In genomic region chr12:132103542-132104308, GRCh38 we compare ENCODE assay signal across 21 cellular contexts. TPM values are rescaled to one million over a fixed set of nuclear protein-coding genes. Genes with fewer than 3 reads are reported as not detected.
DNase-seq lines count a peak whose midpoint lies in the region; ATAC-seq, FAIRE-seq and TF ChIP-seq lines count a peak whose summit lies in the region.
"Had no signal": no experiment of that assay in that cellular context is flagged by ENCODE, and none has a peak within 500 bp of the region (broad histone marks: within the 10 kb centered on the region; RNA-seq: fewer than 3 reads in every experiment).

No MANE protein-coding gene starts in this region.

- intact Hi-C loops in body of pancreas (cut with DNase I) = no loop called here

- WGBS in body of pancreas, 2 donors = 92 to 96% methylated on average over 15 to 26 of the region's 26 CpGs

- H3K36me3 ChIP-seq in GM23338 (ENCODE audit: insufficient read depth) (0 out of 2 replicates have a peak, but pooled peaks cover 6% of the 10 kb centered on the region), body of pancreas (replicated peaks in 1 of 2; ENCODE audit: insufficient read depth in 1 of 2, low read depth in 2 of 2) (peaks cover 0 to 5% of the 10 kb centered on the region in 2 donors)

- no peaks in the 10 kb centered on the region for H3K9me3 ChIP-seq in body of pancreas
- H3K9me3 ChIP-seq: BLaER1 had no signal

- H3K27me3 Mint-ChIP-seq in GM23338 (ENCODE audit: insufficient read depth, low read depth, poor library complexity) (peaks cover 2% of the 10 kb centered on the region), osteocyte (ENCODE audit: unreplicated experiment) (no peaks in the 10 kb centered on the region)
- H3K27me3 Mint-ChIP-seq: CD8-positive, alpha-beta memory T cell had no signal

- H3K27ac ChIP-seq in GM23338 (ENCODE audit: low read depth) (no peak overlapping the region), VCaP (peak overlapping the region; percentile 63), body of pancreas (no peak overlapping the region)
- H3K27ac ChIP-seq: BLaER1, PC-9 had no signal

- DNase-seq in GM23338 (ENCODE audit: low spot score) (no peak), iPS-NIHi11 (ENCODE audit: low spot score) (peak; percentile 1), osteocyte (ENCODE audit: extremely low spot score, unreplicated experiment) (peak; percentile 60), SIG-M5 treated with dmso at 0.1 percent for 504 hours (lab: John Stamatoyannopoulos, UW; ENCODE audit: unreplicated experiment) (no peak), body of pancreas (no peak), D721Med (ENCODE audit: insufficient read length, low spot score) (no peak)
- DNase-seq: CD8-positive, alpha-beta memory T cell; DND-41; HFFc6; IMR-90; Kasumi-1; MM.1S; NCI-H1092 treated with DMSO at 0.1 percent for 48 hours; NCI-H1694; NCI-H510A treated with DMSO at 0.1 percent for 48 hours; NCI-H82; PC-9 had no signal

- H3K9me3 Mint-ChIP-seq in GM23338 = no peaks in the 10 kb centered on the region; the same call in 1 of the 3 replicates
- no peaks in the 10 kb centered on the region for H3K9me3 Mint-ChIP-seq in osteocyte (ENCODE audit: unreplicated experiment)
- H3K9me3 Mint-ChIP-seq: CD8-positive, alpha-beta memory T cell; HFFc6 had no signal

- peaks cover 20% of the 10 kb centered on the region for H3K4me1 Mint-ChIP-seq in GM23338
- H3K4me1 Mint-ChIP-seq in osteocyte (ENCODE audit: unreplicated experiment) = peaks cover 17% of the 10 kb centered on the region

- H3K4me1 ChIP-seq in GM23338 (ENCODE audit: insufficient read depth) (no peaks in the 10 kb centered on the region), body of pancreas (no peaks in the 10 kb centered on the region)

- no peak for TF ChIP-seq POLR2A in body of pancreas (IDR thresholded peaks at IDR 0.05)

- H3K27me3 ChIP-seq in GM23338 (ENCODE audit: insufficient read depth) (no peaks in the 10 kb centered on the region), body of pancreas (no peaks in the 10 kb centered on the region)
- H3K27me3 ChIP-seq: BLaER1 had no signal

- H3K9me2 ChIP-seq in GM23338 (ENCODE audit: insufficient read depth) = no peaks in the 10 kb centered on the region

- TF ChIP-seq CTCF in GM23338 (conservative IDR thresholded peaks at IDR 0.05; ENCODE audit: low read depth in 2 of 2) (no peak), VCaP (conservative IDR thresholded peaks at IDR 0.05) (no peak), osteocyte (IDR thresholded peaks at IDR 0.05) (no peak), body of pancreas (IDR thresholded peaks at IDR 0.05) (no peak), D721Med (IDR thresholded peaks at IDR 0.05; ENCODE audit: insufficient read depth, missing control alignments) (no peak)

- no peak overlapping the region for H3K4me3 Mint-ChIP-seq in GM23338
- H3K4me3 Mint-ChIP-seq in osteocyte (ENCODE audit: unreplicated experiment) = no peak overlapping the region
- H3K4me3 Mint-ChIP-seq: CD8-positive, alpha-beta memory T cell; HFFc6 had no signal

- no peak overlapping the region for H3K4me2 ChIP-seq in GM23338
- H3K4me2 ChIP-seq: BLaER1, PC-9 had no signal

- H3K79me2 ChIP-seq in GM23338 (replicated peaks; ENCODE audit: insufficient read depth) = 0 out of 2 replicates have a peak, but pooled peaks cover 9% of the 10 kb centered on the region

- ATAC-seq in GM23338 (peak; percentile 61), body of pancreas (no peak)

- no peak overlapping the region for H2AFZ ChIP-seq in GM23338
- H2AFZ ChIP-seq: PC-9 had no signal

- no peaks in the 10 kb centered on the region for H3F3A ChIP-seq in GM23338 (replicated peaks; ENCODE audit: low read depth)

- H4K20me1 ChIP-seq in GM23338 (replicated peaks; ENCODE audit: insufficient read depth) = peaks cover 5% of the 10 kb centered on the region; the same call in 1 of the 2 replicates

- H3K36me3 Mint-ChIP-seq in GM23338 (ENCODE audit: low read depth) = peaks cover 24% of the 10 kb centered on the region
- H3K36me3 Mint-ChIP-seq in osteocyte (ENCODE audit: unreplicated experiment) = peaks cover 16% of the 10 kb centered on the region

- H3K27ac Mint-ChIP-seq in GM23338 (peak overlapping the region; percentile 30; the same call in 1 of the 2 replicates), osteocyte (ENCODE audit: unreplicated experiment) (no peak overlapping the region)
- H3K27ac Mint-ChIP-seq: CD8-positive, alpha-beta memory T cell; HFFc6 had no signal

- H3K4me3 ChIP-seq in GM23338 (no peak overlapping the region), body of pancreas (no peak overlapping the region)
- H3K4me3 ChIP-seq: BLaER1, PC-9 had no signal

- FAIRE-seq in D721Med (lab: Jason Lieb, UNC) = no peak
- FAIRE-seq: A204.1, GM19239 had no signal

TF ChIP-seq in GM23338, 12 proteins besides CTCF, POLR2A, EP300 and RAD21:
- TF ChIP-seq NANOG (IDR thresholded peaks at IDR 0.05; ENCODE audit: borderline replicate concordance) (no peak), ZNF331 (CRISPR knock-in tag; IDR thresholded peaks at IDR 0.05; ENCODE audit: low read depth) (no peak)

RNA-seq across cellular contexts. Expression of gene DDX51, which starts 40.4 kb away (rescaled TPM):
- total RNA-seq in GM23338 (2014; rRNA removed; shearing (Covaris generic)) = 18.3 and 19.3 TPM in 2 replicates
- 12.4 and 13.0 TPM in 2 replicates for polyA plus RNA-seq in GM23338 (2016; fragmentation: Nextera tagmentation; extraction: Ambion mirVana)
- 17.7 and 19.3 TPM in 2 replicates for total RNA-seq in osteocyte
- total RNA-seq in body of pancreas = 10 to 100 TPM; 16.1 to 27.4 TPM

RNA-seq across cellular contexts. Expression of gene NOC4L, which starts 40.5 kb away (rescaled TPM):
- total RNA-seq in GM23338 (2014; rRNA removed; shearing (Covaris generic)) = 32.7 and 42.4 TPM in 2 replicates
- polyA plus RNA-seq in GM23338 (2016; fragmentation: Nextera tagmentation; extraction: Ambion mirVana) = 54.7 and 58.5 TPM in 2 replicates
- 21.4 and 22.0 TPM in 2 replicates for total RNA-seq in osteocyte
- total RNA-seq in body of pancreas = 10 to 100 TPM; 10.9 to 18.1 TPM

Comparison
In these comparisons a context has a peak if more than half of its experiments do, and no peak if none do; other contexts are left out.
1. DNase-seq: peak in iPS-NIHi11 (single experiment) and osteocyte (single experiment); none in GM23338 (single experiment), SIG-M5 treated with dmso at 0.1 percent for 504 hours (single experiment), body of pancreas (0 of 4) and D721Med (single experiment).